Comparison of ENCODE assay signal across 26 cellular contexts in genomic region chr19:8087876-8088275, GRCh38. TPM values are rescaled to one million over a fixed set of nuclear protein-coding genes. Genes with fewer than 3 reads are reported as not detected.
DNase-seq lines count a peak whose midpoint lies in the region; ATAC-seq, FAIRE-seq and TF ChIP-seq lines count a peak whose summit lies in the region.
"Had no signal": no experiment of that assay in that cellular context is flagged by ENCODE, and none has a peak within 500 bp of the region (broad histone marks: within the 10 kb centered on the region; RNA-seq: fewer than 3 reads in every experiment).

No MANE protein-coding gene starts in this region.

- no peak for DNase-seq in HepG2 (ENCODE audit: low spot score)
- DNase-seq in right lobe of liver, result no peak
- DNase-seq in bronchial epithelial cell (ENCODE audit: low read depth), result no peak
- no peak for DNase-seq in neuronal stem cell (ENCODE audit: low spot score)
- DNase-seq in activated CD8-positive, alpha-beta T cell treated with anti-CD3 and anti-CD28 coated beads for 36 hours, result no peak
- DNase-seq: Caco-2; CD4-positive, CD25-positive, alpha-beta regulatory T cell; CD8-positive, alpha-beta T cell; DMS 273 treated with DMSO at 0.1 percent for 48 hours; DMS79; EL; GDM1; GOT3; HFFc6 had no signal

- H3K18ac ChIP-seq in neuronal stem cell (ENCODE audit: low read length), result peak overlapping the region; percentile 71

- peaks cover 2% of the 10 kb centered on the region for H3K79me1 ChIP-seq in neuronal stem cell (ENCODE audit: low read depth, low read length)

- peak overlapping the region; percentile 43 for H2AK5ac ChIP-seq in neuronal stem cell (ENCODE audit: low read depth, low read length)

- no peak overlapping the region for H2BK5ac ChIP-seq in neuronal stem cell (ENCODE audit: low read length)

- no peaks in the 10 kb centered on the region for H3K79me2 ChIP-seq in HepG2 (ENCODE audit: insufficient read depth, low read length)

- H3K4me1 ChIP-seq in HepG2 (ENCODE audit: insufficient read depth, low read length) (peaks cover 43% of the 10 kb centered on the region), right lobe of liver (no peaks in the 10 kb centered on the region), neuronal stem cell (ENCODE audit: control insufficient read depth in 2 of 2, insufficient read depth in 1 of 2, low read depth in 1 of 2, low read length in 2 of 2) (peaks cover 13 to 18% of the 10 kb centered on the region in 2 donors)
- H3K4me1 ChIP-seq: BLaER1, HAP-1 had no signal

- no peak overlapping the region for H4K91ac ChIP-seq in neuronal stem cell (ENCODE audit: low read depth, low read length, poor library complexity)

- no peak overlapping the region for H3K4me3 Mint-ChIP-seq in activated CD8-positive, alpha-beta T cell treated with anti-CD3 and anti-CD28 coated beads for 36 hours
- H3K4me3 Mint-ChIP-seq: B cell; CD4-positive, CD25-positive, alpha-beta regulatory T cell; CD8-positive, alpha-beta T cell; HFFc6 had no signal

- H3K27me3 ChIP-seq in HepG2 (ENCODE audit: control insufficient read depth in 1 of 2, insufficient read depth in 2 of 2, low read length in 2 of 2), result no peaks in the 10 kb centered on the region
- no peaks in the 10 kb centered on the region for H3K27me3 ChIP-seq in right lobe of liver
- H3K27me3 ChIP-seq in bronchial epithelial cell (ENCODE audit: control insufficient read depth, insufficient read depth, low read length), result no peaks in the 10 kb centered on the region
- H3K27me3 ChIP-seq in neuronal stem cell (ENCODE audit: control insufficient read depth in 3 of 3, insufficient read depth in 3 of 3, low read depth in 1 of 3, low read length in 3 of 3), result no peaks in the 10 kb centered on the region
- H3K27me3 ChIP-seq: BLaER1 had no signal

- no peak overlapping the region for H3K4ac ChIP-seq in neuronal stem cell (ENCODE audit: low read length)

- POLR2A ChIA-PET in HepG2 (lab: Yijun Ruan, JAX), result no interaction called here
- POLR2A ChIA-PET in activated CD8-positive, alpha-beta T cell treated with anti-CD3 and anti-CD28 coated beads for 36 hours (lab: Charles Lee), result no interaction called here

- H3K9me3 ChIP-seq in HepG2 (ENCODE audit: low read length) (no peaks in the 10 kb centered on the region), right lobe of liver (no peaks in the 10 kb centered on the region), neuronal stem cell (replicated peaks in 1 of 2; ENCODE audit: control insufficient read depth in 2 of 2, insufficient read depth in 1 of 2, low read depth in 1 of 2, low read length in 2 of 2) (peaks cover 12 to 13% of the 10 kb centered on the region in 2 donors)
- H3K9me3 ChIP-seq: Caco-2, HAP-1 had no signal

- no peak overlapping the region for H3K4me3 ChIP-seq in HepG2 (replicated peaks in 1 of 3; ENCODE audit: insufficient read depth in 1 of 3, low read depth in 2 of 3, low read length in 3 of 3)
- H3K4me3 ChIP-seq in right lobe of liver, result no peak overlapping the region
- H3K4me3 ChIP-seq in bronchial epithelial cell (ENCODE audit: low read depth, low read length), result no peak overlapping the region
- H3K4me3 ChIP-seq in neuronal stem cell (ENCODE audit: low read length in 2 of 2), result no peak overlapping the region
- H3K4me3 ChIP-seq: BLaER1, GM12878, HAP-1 had no signal

- ATAC-seq in HepG2 (no peak), right lobe of liver (no peak), GM19328 (IDR thresholded peaks at IDR 0.05; ENCODE audit: unreplicated experiment) (no peak)
- no peak for ATAC-seq in activated CD8-positive, alpha-beta T cell treated with anti-CD3 and anti-CD28 coated beads for 36 hours
- ATAC-seq: CD8-positive, alpha-beta T cell; GM12878 had no signal

- H2BK120ac ChIP-seq in neuronal stem cell (ENCODE audit: low read depth, low read length), result no peak overlapping the region

- CTCF ChIA-PET in HepG2 (lab: Yijun Ruan, JAX; ENCODE audit: low intra/inter-chr PET ratio, low total read pairs), result no interaction called here
- CTCF ChIA-PET in activated CD8-positive, alpha-beta T cell treated with anti-CD3 and anti-CD28 coated beads for 36 hours (lab: Charles Lee), result no interaction called here

- H3K4me2 ChIP-seq in HepG2 (ENCODE audit: low read depth, low read length), result no peak overlapping the region
- H3K4me2 ChIP-seq in neuronal stem cell (ENCODE audit: insufficient read depth, low read length, poor library complexity, severe bottlenecking), result no peak overlapping the region
- H3K4me2 ChIP-seq: BLaER1 had no signal

- 77% methylated on average over 7 of the region's 15 CpGs for WGBS in HepG2 (ENCODE audit: low lambda C conversion rate)
- 100% methylated on average over 1 of the region's 15 CpGs for WGBS in right lobe of liver (ENCODE audit: insufficient coverage, low coverage, low lambda C conversion rate, missing lambda C conversion rate)
- no CpG with 5 or more reads among the region's 15 CpGs for WGBS in neuronal stem cell (ENCODE audit: extremely low coverage in 2 of 2, insufficient read length in 2 of 2, insufficient replicate concordance in 1 of 2), 2 donors

- no peak for TF ChIP-seq EP300 in HepG2 (IDR thresholded peaks at IDR 0.05; ENCODE audit: low read depth in 2 of 2, low read length in 2 of 2)
- TF ChIP-seq EP300 in HepG2 (CRISPR knock-in tag; IDR thresholded peaks at IDR 0.05; ENCODE audit: borderline replicate concordance), result no peak

- H3K36me3 ChIP-seq in HepG2 (replicated peaks in 1 of 2; ENCODE audit: control insufficient read depth in 1 of 2, insufficient read depth in 2 of 2, low read length in 2 of 2) (no peaks in the 10 kb centered on the region), right lobe of liver (no peaks in the 10 kb centered on the region), bronchial epithelial cell (ENCODE audit: control insufficient read depth, insufficient read depth, low read length) (no peaks in the 10 kb centered on the region), neuronal stem cell (replicated peaks in 1 of 2; ENCODE audit: control insufficient read depth in 2 of 2, insufficient read depth in 2 of 2, low read length in 2 of 2) (peaks cover 35 to 36% of the 10 kb centered on the region in 2 donors)
- H3K36me3 ChIP-seq: BLaER1, HAP-1 had no signal

- TF ChIP-seq POLR2A in HepG2 (IDR thresholded peaks at IDR 0.05; ENCODE audit: insufficient read depth in 1 of 2, low read depth in 2 of 2, low read length in 2 of 2) (no peak), right lobe of liver (IDR thresholded peaks at IDR 0.05) (no peak)

- H3K23ac ChIP-seq in neuronal stem cell (ENCODE audit: low read depth, low read length, poor library complexity), result peak overlapping the region; percentile 43

- intact Hi-C loops in HepG2 (cut with micrococcal nuclease; ENCODE audit: unreplicated experiment), result no loop called here
- intact Hi-C loops in right lobe of liver (cut with DNase I), result no loop called here
- intact Hi-C loops in activated CD8-positive, alpha-beta T cell treated with anti-CD3 and anti-CD28 coated beads for 36 hours (cut with micrococcal nuclease), result no loop called here

- TF ChIP-seq CTCF in HepG2 (CRISPR knock-in tag; IDR thresholded peaks at IDR 0.05) (no peak), right lobe of liver (IDR thresholded peaks at IDR 0.05) (no peak), bronchial epithelial cell (IDR thresholded peaks at IDR 0.05; ENCODE audit: insufficient read depth, low read length, severe bottlenecking) (no peak)
- no peak for TF ChIP-seq CTCF in activated CD8-positive, alpha-beta T cell treated with anti-CD3 and anti-CD28 coated beads for 36 hours (IDR thresholded peaks at IDR 0.05)

- no peak overlapping the region for H3K9ac ChIP-seq in HepG2 (ENCODE audit: insufficient read depth, low read depth, low read length)
- H3K9ac ChIP-seq in neuronal stem cell (ENCODE audit: low read depth, low read length, poor library complexity), result no peak overlapping the region
- H3K9ac ChIP-seq: BLaER1 had no signal

- no peaks in the 10 kb centered on the region for H3K36me3 Mint-ChIP-seq in activated CD8-positive, alpha-beta T cell treated with anti-CD3 and anti-CD28 coated beads for 36 hours (ENCODE audit: low read depth)
- H3K36me3 Mint-ChIP-seq: CD4-positive, CD25-positive, alpha-beta regulatory T cell; CD8-positive, alpha-beta T cell had no signal

- H2BK15ac ChIP-seq in neuronal stem cell (ENCODE audit: low read length), result peak overlapping the region; percentile 54

- H3K27ac Mint-ChIP-seq in activated CD8-positive, alpha-beta T cell treated with anti-CD3 and anti-CD28 coated beads for 36 hours, result no peak overlapping the region
- H3K27ac Mint-ChIP-seq: B cell; CD4-positive, CD25-positive, alpha-beta regulatory T cell; CD8-positive, alpha-beta T cell; HFFc6 had no signal

- no peak for FAIRE-seq in HepG2 (lab: Jason Lieb, UNC)
- peak; percentile 43 for FAIRE-seq in bronchial epithelial cell (lab: Jason Lieb, UNC)
- FAIRE-seq: A204.1, D721Med, GM12878, GM19239, H54 had no signal

- H4K8ac ChIP-seq in neuronal stem cell (ENCODE audit: low read depth, low read length), result no peak overlapping the region

- H2BK12ac ChIP-seq in neuronal stem cell (ENCODE audit: low read length), result peak overlapping the region; percentile 41

- no TSS peak for BruUV-seq in HepG2 (replicated peaks; lab: Mats Ljungman, UMichigan)

- in situ Hi-C loops in HepG2 (cut with HindIII; ENCODE audit: extremely low pct_ligation_motif_present, low pct_unique_long_range_greater_than_20kb), result no loop called here

- no peak overlapping the region for H3K14ac ChIP-seq in neuronal stem cell (ENCODE audit: low read length)

- H3K9me3 Mint-ChIP-seq in activated CD8-positive, alpha-beta T cell treated with anti-CD3 and anti-CD28 coated beads for 36 hours, result peaks cover 2% of the 10 kb centered on the region
- H3K9me3 Mint-ChIP-seq: CD8-positive, alpha-beta T cell had no signal

- H2AFZ ChIP-seq in HepG2 (ENCODE audit: low read length) (no peak overlapping the region), neuronal stem cell (ENCODE audit: low read length) (no peak overlapping the region)

- H3K4me1 Mint-ChIP-seq in activated CD8-positive, alpha-beta T cell treated with anti-CD3 and anti-CD28 coated beads for 36 hours (ENCODE audit: low read depth), result no peaks in the 10 kb centered on the region
- H3K4me1 Mint-ChIP-seq: B cell had no signal

- no peak for TF ChIP-seq RAD21 in HepG2 (CRISPR knock-in tag; IDR thresholded peaks at IDR 0.05)

- H3K27ac ChIP-seq in HepG2 (ENCODE audit: extremely low read length, insufficient read depth, low read length), result no peak overlapping the region
- no peak overlapping the region for H3K27ac ChIP-seq in right lobe of liver
- H3K27ac ChIP-seq in neuronal stem cell (replicated peaks; ENCODE audit: low read length), result no peak overlapping the region
- H3K27ac ChIP-seq: 22Rv1, BLaER1, C4-2B had no signal

- no peaks in the 10 kb centered on the region for H4K20me1 ChIP-seq in HepG2 (ENCODE audit: insufficient read depth, low read length)
- H4K20me1 ChIP-seq: BLaER1 had no signal

- no peaks in the 10 kb centered on the region for H3K27me3 Mint-ChIP-seq in activated CD8-positive, alpha-beta T cell treated with anti-CD3 and anti-CD28 coated beads for 36 hours
- H3K27me3 Mint-ChIP-seq: CD4-positive, CD25-positive, alpha-beta regulatory T cell had no signal

RNA-seq across cellular contexts. Expression of gene CCL25, which starts 35.3 kb away (rescaled TPM):
- total RNA-seq in HepG2 (2016; rRNA removed; fragmentation: Illumina TruSeq; extraction: Trizol) (not detected in 2 replicates), right lobe of liver (under 1 TPM in 1 of 6 experiments, not detected in 5; 0.51 TPM), bronchial epithelial cell (not detected in 2 replicates)
- total RNA-seq in HepG2 (2016; cell fraction: cytosol; rRNA removed; fragmentation: Illumina TruSeq; extraction: Trizol; ENCODE audit: low read depth), result not detected in 2 replicates
- total RNA-seq in HepG2 (2016; cell fraction: insoluble cytoplasmic fraction; rRNA removed; fragmentation: Illumina TruSeq; extraction: Trizol), result not detected in 2 replicates
- total RNA-seq in HepG2 (2016; cell fraction: membrane; rRNA removed; fragmentation: Illumina TruSeq; extraction: Trizol), result not detected in 2 replicates
- not detected in 2 replicates for total RNA-seq in HepG2 (2016; cell fraction: nucleus; rRNA removed; fragmentation: Illumina TruSeq; extraction: Trizol)
- polyA plus RNA-seq in HepG2 (2011; rRNA removed), result not detected in 2 replicates
- polyA plus RNA-seq in HepG2 (2011; cell fraction: cytosol; rRNA removed), result not detected in 2 replicates
- polyA plus RNA-seq in HepG2 (2011; cell fraction: nucleus; rRNA removed), result not detected in 2 replicates
- not detected in 2 replicates for polyA plus RNA-seq in HepG2 (2012)
- not detected in 2 replicates for polyA plus RNA-seq in HepG2 (2016; cell fraction: cytosol; fragmentation: Illumina TruSeq; extraction: Trizol; ENCODE audit: low read depth)
- not detected in 2 replicates for polyA plus RNA-seq in HepG2 (2016; cell fraction: insoluble cytoplasmic fraction; fragmentation: Illumina TruSeq; extraction: Trizol; ENCODE audit: low read depth)
- not detected in 2 replicates for polyA plus RNA-seq in HepG2 (2016; cell fraction: membrane; fragmentation: Illumina TruSeq; extraction: Trizol; ENCODE audit: low read depth)
- polyA plus RNA-seq in HepG2 (2016; cell fraction: nucleus; fragmentation: Illumina TruSeq; extraction: Trizol; ENCODE audit: insufficient read depth, low read depth), result not detected in 2 replicates
- polyA minus RNA-seq in HepG2 (2011; rRNA and poly(A)+ RNA removed; ENCODE audit: low replicate concordance), result not detected in 2 replicates
- not detected in 2 replicates for polyA minus RNA-seq in HepG2 (2011; cell fraction: cytosol; rRNA and poly(A)+ RNA removed)
- not detected in 2 replicates for polyA minus RNA-seq in HepG2 (2011; cell fraction: nucleus; rRNA and poly(A)+ RNA removed)
- 0.36 TPM for polyA plus RNA-seq in neuronal stem cell (2013, experiment 1 of 2)
- 0.60 TPM for polyA plus RNA-seq in neuronal stem cell (2013, experiment 2 of 2)
- total RNA-seq in activated CD8-positive, alpha-beta T cell treated with anti-CD3 and anti-CD28 coated beads for 36 hours, result under 1 TPM in 1 of 2 experiments, not detected in 1; 0.29 TPM
- total RNA-seq: B cell; Caco-2; CD4-positive, CD25-positive, alpha-beta regulatory T cell; CD8-positive, alpha-beta T cell; HFFc6 had no signal
- polyA plus RNA-seq: AG04450 had no signal
